In the genomic region with DNA sequence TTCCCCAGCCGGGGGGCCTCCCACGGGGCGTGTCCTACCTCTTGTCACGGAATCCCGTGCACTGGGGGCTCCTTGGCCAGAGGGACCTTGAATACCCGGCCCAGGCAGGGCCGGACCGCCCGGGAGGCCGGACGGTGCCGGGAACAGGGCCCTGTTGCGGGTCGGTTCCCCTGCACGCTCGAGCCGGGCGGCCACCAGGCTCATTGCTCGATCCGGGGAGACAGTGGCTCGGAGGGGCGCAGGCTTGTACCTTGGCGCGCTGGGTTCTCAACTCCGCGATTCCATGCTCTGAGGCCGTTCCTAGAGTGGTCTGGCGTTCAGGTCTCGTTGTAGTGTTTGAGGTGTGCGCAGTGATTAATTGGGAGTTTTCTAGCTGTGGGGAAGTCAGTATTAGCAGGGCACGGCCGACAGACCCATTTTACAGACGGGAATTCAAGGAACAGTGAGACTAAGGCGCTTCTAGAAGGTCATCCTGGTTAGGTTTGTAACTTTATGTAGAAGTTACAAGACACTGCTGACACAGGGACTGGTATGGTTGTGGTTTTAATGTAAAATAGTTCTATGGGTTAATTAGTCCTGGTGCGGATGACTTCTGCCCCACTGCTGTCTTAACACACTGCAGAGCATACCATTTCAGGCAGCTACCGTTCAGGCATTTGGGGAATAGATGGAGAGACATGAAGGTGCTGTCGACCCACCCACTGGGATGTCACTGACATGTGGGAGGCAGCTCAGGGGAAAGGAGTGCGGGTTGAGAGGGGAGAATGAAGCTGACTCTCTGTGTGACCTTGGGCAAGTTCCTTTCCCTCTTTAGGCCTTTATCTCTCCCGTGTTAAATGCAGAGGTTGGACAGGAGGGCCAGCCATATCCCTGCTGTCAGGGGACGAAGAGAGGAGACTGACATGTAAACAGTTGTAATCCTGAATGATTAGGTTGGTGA, we compare ENCODE assay signal across 2 cellular contexts.
TF ChIP-seq lines count a peak whose summit lies in the region.

No MANE protein-coding gene starts in this region.

TF ChIP-seq in endothelial cell of umbilical vein, 7 proteins besides CTCF, POLR2A, EP300 and RAD21:
- TF ChIP-seq, protein P1, sequence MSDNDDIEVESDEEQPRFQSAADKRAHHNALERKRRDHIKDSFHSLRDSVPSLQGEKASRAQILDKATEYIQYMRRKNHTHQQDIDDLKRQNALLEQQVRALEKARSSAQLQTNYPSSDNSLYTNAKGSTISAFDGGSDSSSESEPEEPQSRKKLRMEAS (IDR thresholded peaks at IDR 0.05; ENCODE audit: insufficient read depth, insufficient read length), result no peak
- TF ChIP-seq POLR2AphosphoS5 (IDR thresholded peaks at IDR 0.05; ENCODE audit: insufficient read depth, low read depth, low read length) (no peak), JUN (IDR thresholded peaks at IDR 0.05; ENCODE audit: borderline replicate concordance, insufficient read depth, insufficient read length, low read depth) (no peak), MYC (IDR thresholded peaks at IDR 0.05; ENCODE audit: low read depth, low read length) (no peak), EZH2 (IDR thresholded peaks at IDR 0.05; ENCODE audit: borderline replicate concordance, low read depth, low read length, severe bottlenecking) (no peak), FOS (IDR thresholded peaks at IDR 0.05; ENCODE audit: borderline replicate concordance, insufficient read depth, low read length) (no peak), GATA2 (IDR thresholded peaks at IDR 0.05; ENCODE audit: insufficient read depth, insufficient read length, low read depth, low read length) (no peak)

TF ChIP-seq in GM12891, 5 proteins besides CTCF, POLR2A, EP300 and RAD21:
- TF ChIP-seq PAX5 (IDR thresholded peaks at IDR 0.05; ENCODE audit: insufficient read depth, low read length, severe bottlenecking) (no peak), POU2F2 (IDR thresholded peaks at IDR 0.05; ENCODE audit: low read depth, low read length) (no peak), POLR2AphosphoS5 (IDR thresholded peaks at IDR 0.05; ENCODE audit: low read depth, low read length) (no peak; the same call in 1 of the 2 replicates), TAF1 (IDR thresholded peaks at IDR 0.05; ENCODE audit: low read depth, low read length) (no peak), SPI1 (IDR thresholded peaks at IDR 0.05; ENCODE audit: low read depth, low read length) (no peak)
